ENCODE assay signal across 13 cellular contexts in the genomic region with DNA sequence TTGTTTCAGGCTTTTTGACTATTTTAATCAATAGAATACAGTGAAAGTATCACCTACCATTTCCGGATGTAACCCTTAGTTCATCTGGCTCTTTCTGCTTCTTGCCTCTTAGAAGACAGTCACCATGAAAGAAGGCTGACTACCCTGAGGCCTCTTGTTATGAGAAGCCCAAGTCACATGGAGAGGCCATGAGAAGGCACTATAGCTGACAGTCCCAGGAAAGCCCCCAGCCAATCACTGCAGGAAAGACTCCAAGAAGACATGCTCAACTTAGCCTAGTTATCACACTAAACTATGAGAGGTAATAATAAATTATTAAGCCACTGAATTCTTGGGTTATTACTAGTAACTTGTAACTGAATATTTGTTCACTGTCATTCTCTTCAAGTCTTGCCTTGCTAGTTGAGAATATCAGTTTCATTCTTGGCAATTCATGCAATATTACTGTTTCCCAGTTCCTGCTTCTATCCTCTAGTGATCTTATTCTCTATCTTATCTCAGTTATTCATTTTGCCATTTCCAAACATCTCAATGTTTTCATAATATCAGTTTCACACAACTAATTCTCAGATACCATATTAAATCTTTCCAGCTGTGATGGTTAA.
DNase-seq lines count a peak whose midpoint lies in the region; ATAC-seq lines count a peak whose summit lies in the region.
"Had no signal": no experiment of that assay in that cellular context is flagged by ENCODE, and none has a peak within 500 bp of the region (broad histone marks: within the 10 kb centered on the region; RNA-seq: fewer than 3 reads in every experiment).

No MANE protein-coding gene starts in this region.

- peak; percentile 57 for ATAC-seq in GM19035 (IDR thresholded peaks at IDR 0.05; ENCODE audit: unreplicated experiment)
- peak; percentile 73 for ATAC-seq in GM21723 (IDR thresholded peaks at IDR 0.05; ENCODE audit: unreplicated experiment)
- peak; percentile 89 for ATAC-seq in HG03175 (IDR thresholded peaks at IDR 0.05; ENCODE audit: unreplicated experiment)

- peak; percentile 94 for DNase-seq in kidney tubule cell (ENCODE audit: low spot score)
- DNase-seq in NCI-H2081 (lab: John Stamatoyannopoulos, UW), result no peak
- no peak for DNase-seq in NCI-H82 (lab: John Stamatoyannopoulos, UW)
- DNase-seq in NCI-H69 (lab: John Stamatoyannopoulos, UW), result no peak
- no peak for DNase-seq in GM19238 (ENCODE audit: insufficient read length, low spot score)
- DNase-seq: activated T-cell treated with anti-CD3 and anti-CD28 coated beads for 4 hours; amygdala; mesendoderm; RPMI8226; stimulated activated CD4-positive, alpha-beta T cell treated with anti-CD3 and anti-CD28 coated beads, Interleukin-4, amount 100 ng/mL, for 4 hours had no signal
